Comparison of ENCODE assay signal across 8 cellular contexts in the genomic region with DNA sequence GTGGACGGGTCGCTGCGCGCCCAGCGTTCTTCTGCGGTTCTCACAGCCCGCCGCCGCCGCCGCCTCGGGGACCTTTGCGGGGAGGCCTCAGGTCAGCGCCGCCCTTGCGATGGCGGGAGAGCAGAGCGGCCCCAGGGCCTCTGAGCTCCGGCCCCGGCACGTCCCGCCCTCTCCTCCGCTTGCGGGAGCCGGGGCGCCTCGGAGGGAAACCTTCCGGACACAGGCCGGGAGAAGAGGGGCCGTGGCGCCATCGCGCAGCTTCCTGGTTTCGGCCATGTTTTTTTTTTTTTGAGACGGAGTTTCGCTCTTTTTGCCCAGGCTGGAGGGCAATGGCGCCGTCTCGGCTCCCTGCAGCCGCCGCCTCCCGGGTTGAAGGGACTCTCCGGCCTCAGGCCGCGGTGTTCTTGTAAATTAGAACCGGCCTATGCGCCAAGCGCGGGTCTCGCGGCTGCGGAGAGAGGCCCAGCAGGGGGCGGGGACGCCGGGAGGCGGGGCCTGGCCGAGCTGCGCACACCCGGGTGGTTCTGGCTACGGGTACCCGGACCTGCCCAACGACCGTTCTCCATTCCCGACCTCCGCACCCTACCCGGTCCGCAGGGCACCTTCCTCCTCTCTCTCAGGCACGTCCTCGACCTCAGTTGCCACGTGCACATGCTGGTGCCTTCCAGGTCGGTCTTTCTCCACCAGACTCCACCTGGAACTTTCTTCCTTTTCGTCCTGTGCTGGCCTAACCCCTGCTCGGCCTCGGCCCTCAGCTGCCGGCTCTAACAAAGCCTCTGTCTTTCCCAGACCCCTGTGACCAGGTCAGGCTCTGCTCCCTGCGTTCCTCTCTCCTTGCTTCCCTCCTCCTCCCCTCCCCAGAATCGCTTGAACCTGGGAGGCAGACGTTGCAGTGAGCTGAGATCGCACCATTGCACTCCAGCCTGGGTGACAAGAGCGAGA. TPM values are rescaled to one million over a fixed set of nuclear protein-coding genes. Genes with fewer than 3 reads are reported as not detected.
DNase-seq lines count a peak whose midpoint lies in the region; ATAC-seq and TF ChIP-seq lines count a peak whose summit lies in the region.

No MANE protein-coding gene starts in this region.

- DNase-seq in NCI-H2196 (lab: John Stamatoyannopoulos, UW; ENCODE audit: unreplicated experiment) (peak; percentile 64), dedifferentiated amniotic fluid mesenchymal stem cell (ENCODE audit: extremely low spot score) (peak; percentile 44), left lung (peak; percentile 93 to 99)
- DNase-seq in activated CD4-positive, alpha-beta T cell treated with anti-CD3 and anti-CD28 coated beads, Interleukin-2, amount 50 U/mL, for 24 hours (ENCODE audit: low read depth in 1 of 2, low spot score in 1 of 2), result peak; percentile 49 to 68
- peak; percentile 80 for DNase-seq in stimulated activated CD4-positive, alpha-beta T cell treated with anti-CD3 and anti-CD28 coated beads, Interleukin-4, amount 100 ng/mL, for 24 hours

- peak overlapping the region; percentile 89 for H2AFZ ChIP-seq in ACC112 (ENCODE audit: low read length, unreplicated experiment)

- peak overlapping the region; percentile 67 for H3K27ac ChIP-seq in ACC112 (ENCODE audit: low read depth, low read length)
- H3K27ac ChIP-seq in left lung, result peak overlapping the region; percentile 97 to 99

- TF ChIP-seq CTCF in left lung (IDR thresholded peaks at IDR 0.05), result peak in 1 of 2 donors; percentile 23

- H3K27me3 ChIP-seq in ACC112 (ENCODE audit: insufficient read depth, low read length), result no peaks in the 10 kb centered on the region
- no peaks in the 10 kb centered on the region for H3K27me3 ChIP-seq in left lung

- no peaks in the 10 kb centered on the region for H3K9me3 ChIP-seq in left lung

- intact Hi-C loops in left lung (cut with DNase I), result no loop called here

- peaks cover 27% of the 10 kb centered on the region for H3K79me2 ChIP-seq in ACC112 (ENCODE audit: control insufficient read depth, insufficient read depth, low read length, unreplicated experiment)

- peaks cover 21% of the 10 kb centered on the region for H3K36me3 ChIP-seq in ACC112 (ENCODE audit: insufficient read depth, low read length)
- peaks cover 0 to 29% of the 10 kb centered on the region in 2 donors for H3K36me3 ChIP-seq in left lung

- ATAC-seq in GM18508 (IDR thresholded peaks at IDR 0.05; ENCODE audit: insufficient read depth, unreplicated experiment), result peak; percentile 39
- ATAC-seq in HG02970 (IDR thresholded peaks at IDR 0.05; ENCODE audit: low FRiP score, unreplicated experiment), result peak; percentile 73
- peak; percentile 97 for ATAC-seq in left lung

- peaks cover 6% of the 10 kb centered on the region for H3K4me1 ChIP-seq in ACC112 (ENCODE audit: control insufficient read depth, insufficient read depth, low read length, unreplicated experiment)
- H3K4me1 ChIP-seq in left lung, result peaks cover 19 to 52% of the 10 kb centered on the region in 2 donors

- H3K4me3 ChIP-seq in ACC112 (ENCODE audit: low read depth, low read length) (peak overlapping the region; percentile 84), left lung (peak overlapping the region; percentile 61 to 93)

RNA-seq across cellular contexts. Expression of gene MGAT1, which starts 28.8 kb away (rescaled TPM):
- total RNA-seq in left lung, result 100 to 1,000 TPM; 160 to 263 TPM

RNA-seq across cellular contexts. Expression of gene ZFP62, which starts 29.7 kb away (rescaled TPM):
- total RNA-seq in left lung, result 10 to 100 TPM; 21.4 to 22.1 TPM

Comparison
In these comparisons a context has a peak if more than half of its experiments do, and no peak if none do; other contexts are left out.
1. Peak in every context shown above with its lines: DNase-seq, ATAC-seq, H3K4me3 ChIP-seq and H3K27ac ChIP-seq.
2. ATAC-seq: peak in every context shown above with its lines; median percentile 97 in left lung; 73 in HG02970; 39 in GM18508.
3. DNase-seq: peak in every context shown above with its lines; median percentile 96 in left lung; 80 in stimulated activated CD4-positive, alpha-beta T cell treated with anti-CD3 and anti-CD28 coated beads, Interleukin-4, amount 100 ng/mL, for 24 hours; 64 in NCI-H2196; 58 in activated CD4-positive, alpha-beta T cell treated with anti-CD3 and anti-CD28 coated beads, Interleukin-2, amount 50 U/mL, for 24 hours; 44 in dedifferentiated amniotic fluid mesenchymal stem cell.